ENCODE assay signal across 21 cellular contexts in the genomic region with DNA sequence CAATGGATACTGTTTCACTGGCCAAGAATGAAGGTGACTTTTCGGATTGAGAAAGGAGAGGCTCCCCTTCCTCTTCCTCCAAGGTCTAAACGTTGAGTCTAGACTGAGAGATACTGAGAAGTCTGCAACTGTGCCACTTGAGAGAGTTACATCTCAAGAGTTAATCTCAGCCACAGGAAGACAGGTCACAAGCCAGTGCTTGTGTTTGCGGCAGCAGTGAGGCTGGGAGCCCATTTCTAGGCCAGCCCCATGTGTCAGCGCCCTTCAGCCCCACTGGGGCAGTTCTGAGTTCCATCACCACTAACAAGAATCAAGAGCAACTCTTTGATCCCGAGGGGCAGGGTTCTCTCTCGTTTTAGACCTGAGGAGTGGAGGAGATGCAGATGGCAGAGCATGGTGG. TPM values are rescaled to one million over a fixed set of nuclear protein-coding genes. Genes with fewer than 3 reads are reported as not detected.
DNase-seq lines count a peak whose midpoint lies in the region; ATAC-seq, FAIRE-seq and TF ChIP-seq lines count a peak whose summit lies in the region.
"Had no signal": no experiment of that assay in that cellular context is flagged by ENCODE, and none has a peak within 500 bp of the region (broad histone marks: within the 10 kb centered on the region; RNA-seq: fewer than 3 reads in every experiment).

No MANE protein-coding gene starts in this region.

- no peaks in the 10 kb centered on the region for H3K36me3 ChIP-seq in fibroblast of lung (ENCODE audit: control insufficient read depth, insufficient read depth, low read length)

- no peak overlapping the region for H3K4me2 ChIP-seq in fibroblast of lung (ENCODE audit: extremely low read depth, insufficient read depth, low read length)

- no peaks in the 10 kb centered on the region for H4K20me1 ChIP-seq in fibroblast of lung (ENCODE audit: control insufficient read depth, extremely low read depth, insufficient read depth, low read length)

- TF ChIP-seq CTCF in GM12865 (IDR thresholded peaks at IDR 0.05; ENCODE audit: insufficient read depth, low read depth, low read length, missing control alignments) (no peak), fibroblast of lung (conservative IDR thresholded peaks at IDR 0.05 in 1 of 2, IDR thresholded peaks at IDR 0.05 in 1 of 2; ENCODE audit: low read depth in 1 of 2, low read length in 2 of 2) (no peak)

- H3K9me3 ChIP-seq in fibroblast of lung (ENCODE audit: control insufficient read depth, insufficient read depth, low read depth, low read length) = no peaks in the 10 kb centered on the region
- H3K9me3 ChIP-seq: SK-N-SH had no signal

- H3K79me2 ChIP-seq in fibroblast of lung (ENCODE audit: control insufficient read depth, insufficient read depth, low read length) = no peaks in the 10 kb centered on the region

- H3K27ac ChIP-seq in fibroblast of lung (ENCODE audit: insufficient read depth, low read length) = no peak overlapping the region
- H3K27ac ChIP-seq: HL-60 had no signal

- H3K4me1 ChIP-seq in fibroblast of lung (ENCODE audit: control insufficient read depth, extremely low read depth, insufficient read depth, low read length) = peaks cover 6% of the 10 kb centered on the region

- peak overlapping the region; percentile 14 for H2AFZ ChIP-seq in fibroblast of lung (ENCODE audit: low read length)

- DNase-seq in GM12865 (ENCODE audit: low read depth) (peak; percentile 54), fibroblast of lung (ENCODE audit: low read depth in 2 of 2) (no peak), NCI-H1417 (lab: John Stamatoyannopoulos, UW) (no peak), dedifferentiated amniotic fluid mesenchymal stem cell (ENCODE audit: extremely low spot score) (no peak), HTR-8/SVneo (ENCODE audit: insufficient read length, low spot score) (no peak)
- DNase-seq: DMS79, NCI-H1105, NCI-H1694 treated with DMSO at 0.1 percent for 48 hours, NCI-H226, NCI-H524, PC-3, RPMI8226, SHP77 treated with DMSO at 0.1 percent for 48 hours, SK-N-SH had no signal

- H3K9ac ChIP-seq in fibroblast of lung (ENCODE audit: insufficient read depth, low read length) = no peak overlapping the region
- H3K9ac ChIP-seq: SK-N-SH had no signal

- H3K4me3 ChIP-seq in GM12865 (ENCODE audit: low read depth, low read length) (no peak overlapping the region), fibroblast of lung (replicated peaks in 1 of 4; ENCODE audit: control extremely low read depth in 1 of 4, insufficient read depth in 1 of 4, low read depth in 3 of 4, low read length in 4 of 4) (no peak overlapping the region)

- TF ChIP-seq POLR2A in GM18505 (IDR thresholded peaks at IDR 0.05; ENCODE audit: borderline replicate concordance, extremely low read depth, insufficient read depth, insufficient read length) = no peak

- H3K27me3 ChIP-seq in fibroblast of lung (ENCODE audit: control insufficient read depth, insufficient read depth, low read length) = no peaks in the 10 kb centered on the region

- no peak for FAIRE-seq in HTR-8/SVneo (lab: Jason Lieb, UNC)
- FAIRE-seq: A204.1, D721Med had no signal

- peak; percentile 54 for ATAC-seq in GM21619 (IDR thresholded peaks at IDR 0.05; ENCODE audit: unreplicated experiment)
- peak; percentile 69 for ATAC-seq in HG03432 (IDR thresholded peaks at IDR 0.05; ENCODE audit: unreplicated experiment)
- no peak for ATAC-seq in GM18505 (IDR thresholded peaks at IDR 0.05; ENCODE audit: unreplicated experiment)
- ATAC-seq: HCT116, PC-3 had no signal

RNA-seq across cellular contexts. Expression of gene SEC24D, which starts 7.3 kb away (rescaled TPM):
- 47.8 and 64.6 TPM in 2 replicates for total RNA-seq in fibroblast of lung
- 92.9 and 105 TPM in 2 replicates for polyA plus RNA-seq in fibroblast of lung
- 76.6 and 98.2 TPM in 2 replicates for polyA plus RNA-seq in fibroblast of lung (2012)
- 193 and 216 TPM in 2 replicates for polyA minus RNA-seq in fibroblast of lung (ENCODE audit: low replicate concordance)

RNA-seq across cellular contexts. Expression of gene SYNPO2, which starts 45.4 kb away (rescaled TPM):
- total RNA-seq in fibroblast of lung = 12.6 and 40.1 TPM in 2 replicates
- polyA plus RNA-seq in fibroblast of lung = 15.3 and 71.7 TPM in 2 replicates
- 9.3 and 55.9 TPM in 2 replicates for polyA plus RNA-seq in fibroblast of lung (2012)
- polyA minus RNA-seq in fibroblast of lung (ENCODE audit: low replicate concordance) = 36.2 and 140 TPM in 2 replicates
